33 cellular contexts compared by ENCODE assay signal in the genomic region with DNA sequence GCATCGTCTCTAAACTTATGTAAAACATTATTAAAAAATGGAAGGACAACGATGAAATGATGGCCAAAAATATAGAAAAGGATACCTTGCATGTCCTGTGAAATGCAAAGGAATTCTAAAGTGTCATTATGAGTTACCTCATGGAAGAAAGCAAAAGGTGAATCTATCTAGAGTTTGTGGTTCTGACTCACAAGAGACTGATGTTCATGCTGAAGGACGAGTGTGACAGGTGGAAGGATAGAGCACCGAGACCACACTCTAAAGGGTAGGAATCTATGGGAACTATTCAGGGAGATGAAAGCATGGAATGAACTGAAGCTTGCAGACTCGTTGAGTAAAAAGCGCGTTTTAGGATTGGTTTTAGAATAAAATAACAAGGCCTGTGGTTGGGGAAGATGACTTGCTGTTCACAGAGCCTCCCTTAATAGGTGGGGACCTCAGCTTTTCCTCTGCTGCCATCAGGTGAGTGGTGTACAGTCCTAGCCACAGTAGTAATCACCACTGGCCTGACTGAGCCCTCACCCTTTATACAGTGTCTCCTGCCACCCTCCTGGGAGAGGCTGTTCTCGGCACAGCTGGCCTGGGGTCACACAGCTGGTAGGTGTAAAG. TPM values are rescaled to one million over a fixed set of nuclear protein-coding genes. Genes with fewer than 3 reads are reported as not detected.
DNase-seq lines count a peak whose midpoint lies in the region; ATAC-seq and TF ChIP-seq lines count a peak whose summit lies in the region.
"Had no signal": no experiment of that assay in that cellular context is flagged by ENCODE, and none has a peak within 500 bp of the region (broad histone marks: within the 10 kb centered on the region; RNA-seq: fewer than 3 reads in every experiment).

No MANE protein-coding gene starts in this region.

- no peak overlapping the region for H3K27ac ChIP-seq in ascending aorta
- H3K27ac ChIP-seq: A549, cardiac muscle cell, coronary artery, left lung, parathyroid adenoma, RWPE1, vagina had no signal

- H3K27me3 ChIP-seq in ascending aorta: no peaks in the 10 kb centered on the region
- H3K27me3 ChIP-seq: cardiac muscle cell, left lung, MG63, vagina had no signal

- POLR2A ChIA-PET in WTC11 (lab: Charles Lee): no interaction called here

- no peak overlapping the region for H3K4me3 Mint-ChIP-seq in activated naive CD8-positive, alpha-beta T cell
- no peak overlapping the region for H3K4me3 Mint-ChIP-seq in activated naive CD8-positive, alpha-beta T cell treated with anti-CD3 and anti-CD28 coated beads for 36 hours
- no peak overlapping the region for H3K4me3 Mint-ChIP-seq in WTC11
- H3K4me3 Mint-ChIP-seq in endothelial cell (ENCODE audit: unreplicated experiment): no peak overlapping the region
- no peak overlapping the region for H3K4me3 Mint-ChIP-seq in type B pancreatic cell
- H3K4me3 Mint-ChIP-seq: activated CD4-positive, alpha-beta memory T cell treated with anti-CD3 and anti-CD28 coated beads for 36 hours; neural crest cell; stimulated activated naive CD8-positive, alpha-beta T cell treated with anti-CD3 and anti-CD28 coated beads, Interleukin-15, amount 100 ng/mL, for 72 hours had no signal

- no peaks in the 10 kb centered on the region for H3K9me3 Mint-ChIP-seq in activated naive CD8-positive, alpha-beta T cell (ENCODE audit: low read depth)
- no peaks in the 10 kb centered on the region for H3K9me3 Mint-ChIP-seq in activated naive CD8-positive, alpha-beta T cell treated with anti-CD3 and anti-CD28 coated beads for 36 hours
- no peaks in the 10 kb centered on the region for H3K9me3 Mint-ChIP-seq in WTC11
- no peaks in the 10 kb centered on the region for H3K9me3 Mint-ChIP-seq in endothelial cell (ENCODE audit: unreplicated experiment)
- H3K9me3 Mint-ChIP-seq in type B pancreatic cell: no peaks in the 10 kb centered on the region
- H3K9me3 Mint-ChIP-seq: activated CD4-positive, alpha-beta memory T cell treated with anti-CD3 and anti-CD28 coated beads for 36 hours; neural crest cell; stimulated activated naive CD8-positive, alpha-beta T cell treated with anti-CD3 and anti-CD28 coated beads, Interleukin-15, amount 100 ng/mL, for 72 hours had no signal

- H3K9me3 ChIP-seq in ascending aorta: no peaks in the 10 kb centered on the region
- H3K9me3 ChIP-seq: A549, left lung, MG63, vagina had no signal

- intact Hi-C loops in ascending aorta (cut with DNase I): no loop called here

- peak overlapping the region; percentile 22 for H3K27ac Mint-ChIP-seq in activated naive CD8-positive, alpha-beta T cell
- H3K27ac Mint-ChIP-seq in activated naive CD8-positive, alpha-beta T cell treated with anti-CD3 and anti-CD28 coated beads for 36 hours: no peak overlapping the region
- H3K27ac Mint-ChIP-seq in WTC11 (peak overlapping the region; percentile 19; the same call in 1 of the 2 replicates), endothelial cell (ENCODE audit: unreplicated experiment) (peak overlapping the region; percentile 17), type B pancreatic cell (peak overlapping the region; percentile 83)
- H3K27ac Mint-ChIP-seq: activated CD4-positive, alpha-beta memory T cell treated with anti-CD3 and anti-CD28 coated beads for 36 hours had no signal

- H3K36me3 Mint-ChIP-seq in activated naive CD8-positive, alpha-beta T cell: peaks cover 4% of the 10 kb centered on the region
- H3K36me3 Mint-ChIP-seq in activated naive CD8-positive, alpha-beta T cell treated with anti-CD3 and anti-CD28 coated beads for 36 hours: peaks cover 21% of the 10 kb centered on the region
- H3K36me3 Mint-ChIP-seq in WTC11 (peaks cover 3% of the 10 kb centered on the region; the same call in 1 of the 2 replicates), endothelial cell (ENCODE audit: low read depth, unreplicated experiment) (peaks cover 24% of the 10 kb centered on the region), type B pancreatic cell (peaks cover 11% of the 10 kb centered on the region)

- ATAC-seq in WTC11 (no peak), GM18502 (IDR thresholded peaks at IDR 0.05; ENCODE audit: poor library complexity, unreplicated experiment) (no peak)
- ATAC-seq: A549; HCT116; left lung; right cardiac atrium; stimulated activated naive CD8-positive, alpha-beta T cell treated with anti-CD3 and anti-CD28 coated beads, Interleukin-15, amount 100 ng/mL, for 72 hours had no signal

- no peak for DNase-seq in activated naive CD8-positive, alpha-beta T cell treated with anti-CD3 and anti-CD28 coated beads for 36 hours
- no peak for DNase-seq in WTC11 (ENCODE audit: low spot score)
- DNase-seq in endothelial cell (ENCODE audit: low spot score): no peak
- no peak for DNase-seq in type B pancreatic cell (ENCODE audit: extremely low spot score, unreplicated experiment)
- no peak for DNase-seq in OCI-M1 (lab: John Stamatoyannopoulos, UW)
- DNase-seq in ascending aorta (ENCODE audit: low spot score in 2 of 2): no peak
- DNase-seq: activated CD4-positive, alpha-beta memory T cell treated with anti-CD3 and anti-CD28 coated beads for 36 hours; activated CD4-positive, CD25-positive, alpha-beta regulatory T cell; activated CD8-positive, alpha-beta memory T cell treated with anti-CD3 and anti-CD28 coated beads, Interleukin-2, amount 50 U/mL, for 4 hours; activated naive CD4-positive, alpha-beta T cell treated with anti-CD3 and anti-CD28 coated beads, Interleukin-2, amount 50 U/mL, for 16 hours; AML-193; anterior cingulate cortex; effector CD8-positive, alpha-beta T cell; erythroblast; KBM-7; left lung; mesenchymal stem cell; MG63; NCI-H2029; NCI-H510A treated with DMSO at 0.1 percent for 48 hours; right cardiac atrium; stimulated activated CD4-positive, alpha-beta T cell treated with anti-CD3 and anti-CD28 coated beads, Interleukin-1b, Interleukin-23, amount 100 ng/mL, for 48 hours; stimulated activated naive CD8-positive, alpha-beta T cell treated with anti-CD3 and anti-CD28 coated beads, Interleukin-15, amount 100 ng/mL, for 72 hours had no signal

- no peaks in the 10 kb centered on the region for H3K27me3 Mint-ChIP-seq in activated naive CD8-positive, alpha-beta T cell
- H3K27me3 Mint-ChIP-seq in activated naive CD8-positive, alpha-beta T cell treated with anti-CD3 and anti-CD28 coated beads for 36 hours: no peaks in the 10 kb centered on the region
- no peaks in the 10 kb centered on the region for H3K27me3 Mint-ChIP-seq in WTC11 (ENCODE audit: low read depth)
- peaks cover 5% of the 10 kb centered on the region for H3K27me3 Mint-ChIP-seq in endothelial cell (ENCODE audit: unreplicated experiment)
- no peaks in the 10 kb centered on the region for H3K27me3 Mint-ChIP-seq in type B pancreatic cell
- H3K27me3 Mint-ChIP-seq: activated CD4-positive, alpha-beta memory T cell treated with anti-CD3 and anti-CD28 coated beads for 36 hours; stimulated activated naive CD8-positive, alpha-beta T cell treated with anti-CD3 and anti-CD28 coated beads, Interleukin-15, amount 100 ng/mL, for 72 hours had no signal

- no peak overlapping the region for H3K4me3 ChIP-seq in ascending aorta
- H3K4me3 ChIP-seq: A549, cardiac muscle cell, coronary artery, left lung, MG63, vagina had no signal

- H3K4me1 ChIP-seq in ascending aorta: peaks cover 18 to 64% of the 10 kb centered on the region in 2 donors

- H3K4me1 Mint-ChIP-seq in activated naive CD8-positive, alpha-beta T cell (ENCODE audit: low read depth): peaks cover 93% of the 10 kb centered on the region
- peaks cover 74% of the 10 kb centered on the region for H3K4me1 Mint-ChIP-seq in activated naive CD8-positive, alpha-beta T cell treated with anti-CD3 and anti-CD28 coated beads for 36 hours
- peaks cover 75% of the 10 kb centered on the region for H3K4me1 Mint-ChIP-seq in WTC11
- H3K4me1 Mint-ChIP-seq in endothelial cell (ENCODE audit: unreplicated experiment): peaks cover 14% of the 10 kb centered on the region
- H3K4me1 Mint-ChIP-seq in type B pancreatic cell (ENCODE audit: unreplicated experiment): peaks cover 83% of the 10 kb centered on the region

- CTCF ChIA-PET in WTC11 (lab: Charles Lee): no interaction called here

- no peak for TF ChIP-seq CTCF in WTC11 (IDR thresholded peaks at IDR 0.05)
- no peak for TF ChIP-seq CTCF in endothelial cell (IDR thresholded peaks at IDR 0.05; ENCODE audit: unreplicated experiment)
- TF ChIP-seq CTCF in type B pancreatic cell (conservative IDR thresholded peaks at IDR 0.05): no peak
- TF ChIP-seq CTCF in ascending aorta (IDR thresholded peaks at IDR 0.05): no peak

- H3K36me3 ChIP-seq in ascending aorta: no peaks in the 10 kb centered on the region
- H3K36me3 ChIP-seq: cardiac muscle cell, left lung, vagina had no signal

TF ChIP-seq in WTC11, 78 proteins besides CTCF, POLR2A, EP300 and RAD21 (continues in another document):
- no peak for TF ChIP-seq FOXP1 (CRISPR knock-in tag; IDR thresholded peaks at IDR 0.05; ENCODE audit: borderline replicate concordance)
- TF ChIP-seq SOX15 (CRISPR knock-in tag; IDR thresholded peaks at IDR 0.05): no peak
- TF ChIP-seq, protein P1, sequence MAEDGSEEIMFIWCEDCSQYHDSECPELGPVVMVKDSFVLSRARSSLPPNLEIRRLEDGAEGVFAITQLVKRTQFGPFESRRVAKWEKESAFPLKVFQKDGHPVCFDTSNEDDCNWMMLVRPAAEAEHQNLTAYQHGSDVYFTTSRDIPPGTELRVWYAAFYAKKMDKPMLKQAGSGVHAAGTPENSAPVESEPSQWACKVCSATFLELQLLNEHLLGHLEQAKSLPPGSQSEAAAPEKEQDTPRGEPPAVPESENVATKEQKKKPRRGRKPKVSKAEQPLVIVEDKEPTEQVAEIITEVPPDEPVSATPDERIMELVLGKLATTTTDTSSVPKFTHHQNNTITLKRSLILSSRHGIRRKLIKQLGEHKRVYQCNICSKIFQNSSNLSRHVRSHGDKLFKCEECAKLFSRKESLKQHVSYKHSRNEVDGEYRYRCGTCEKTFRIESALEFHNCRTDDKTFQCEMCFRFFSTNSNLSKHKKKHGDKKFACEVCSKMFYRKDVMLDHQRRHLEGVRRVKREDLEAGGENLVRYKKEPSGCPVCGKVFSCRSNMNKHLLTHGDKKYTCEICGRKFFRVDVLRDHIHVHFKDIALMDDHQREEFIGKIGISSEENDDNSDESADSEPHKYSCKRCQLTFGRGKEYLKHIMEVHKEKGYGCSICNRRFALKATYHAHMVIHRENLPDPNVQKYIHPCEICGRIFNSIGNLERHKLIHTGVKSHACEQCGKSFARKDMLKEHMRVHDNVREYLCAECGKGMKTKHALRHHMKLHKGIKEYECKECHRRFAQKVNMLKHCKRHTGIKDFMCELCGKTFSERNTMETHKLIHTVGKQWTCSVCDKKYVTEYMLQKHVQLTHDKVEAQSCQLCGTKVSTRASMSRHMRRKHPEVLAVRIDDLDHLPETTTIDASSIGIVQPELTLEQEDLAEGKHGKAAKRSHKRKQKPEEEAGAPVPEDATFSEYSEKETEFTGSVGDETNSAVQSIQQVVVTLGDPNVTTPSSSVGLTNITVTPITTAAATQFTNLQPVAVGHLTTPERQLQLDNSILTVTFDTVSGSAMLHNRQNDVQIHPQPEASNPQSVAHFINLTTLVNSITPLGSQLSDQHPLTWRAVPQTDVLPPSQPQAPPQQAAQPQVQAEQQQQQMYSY (CRISPR knock-in tag; IDR thresholded peaks at IDR 0.05): no peak

RNA-seq across cellular contexts. Expression of a gene that starts 11.2 kb away (rescaled TPM):
- 10 to 100 TPM; 28.2 to 30.7 TPM for total RNA-seq in activated naive CD8-positive, alpha-beta T cell treated with anti-CD3 and anti-CD28 coated beads for 36 hours
- total RNA-seq in WTC11 (2021) (28.7 to 29.4 TPM (median 29.2 TPM) in 3 replicates), endothelial cell (ENCODE audit: unreplicated experiment) (24.7 TPM), type B pancreatic cell (ENCODE audit: low replicate concordance) (21.7 and 34.1 TPM in 2 replicates), ascending aorta (12.5 TPM)
